In the genomic region with DNA sequence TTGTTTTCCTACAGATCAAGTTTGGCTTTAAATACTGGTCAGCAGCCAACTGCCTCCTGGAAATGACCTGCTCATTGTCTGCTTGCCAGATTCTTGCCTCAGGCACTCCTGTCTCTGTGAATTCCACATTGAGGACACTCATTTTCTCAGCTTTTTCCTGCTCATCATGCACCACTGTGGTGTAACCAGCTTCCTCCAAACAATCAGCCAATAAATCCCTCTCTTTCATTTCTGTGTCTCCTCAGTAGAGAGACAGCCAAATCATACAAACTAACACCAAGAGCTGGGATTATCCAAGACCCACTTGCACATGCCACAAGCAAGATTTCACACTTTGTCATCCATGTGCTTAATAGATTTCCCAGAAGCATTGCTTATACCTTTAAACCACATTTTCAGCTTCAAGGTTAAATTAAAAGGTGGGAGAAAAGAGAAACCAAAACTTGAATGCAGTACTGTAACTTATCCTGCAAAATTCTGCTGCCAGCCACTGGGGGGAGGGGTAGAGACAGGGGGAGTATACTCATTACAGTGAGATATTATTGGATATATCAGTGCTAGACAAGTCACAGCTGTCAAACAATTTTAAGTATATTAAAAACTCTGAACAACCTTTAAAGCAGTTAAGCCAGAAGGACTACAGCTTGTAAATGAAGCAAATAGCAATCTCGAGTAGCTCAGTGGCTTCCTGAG, we compare ENCODE assay signal across 8 cellular contexts.
DNase-seq lines count a peak whose midpoint lies in the region; ATAC-seq, FAIRE-seq and TF ChIP-seq lines count a peak whose summit lies in the region.

No MANE protein-coding gene starts in this region.

- ATAC-seq in GM21381 (IDR thresholded peaks at IDR 0.05; ENCODE audit: unreplicated experiment) (peak; percentile 49), GM21515 (IDR thresholded peaks at IDR 0.05; ENCODE audit: unreplicated experiment) (no peak)

- H3K4me1 Mint-ChIP-seq in CD14-positive monocyte, result peaks cover 37% of the 10 kb centered on the region

- peak overlapping the region; percentile 0 to 83 (median 51) for H3K27ac Mint-ChIP-seq in CD14-positive monocyte

- H3K9me3 Mint-ChIP-seq in CD14-positive monocyte, result no peaks in the 10 kb centered on the region

- TF ChIP-seq CTCF in CD14-positive monocyte (IDR thresholded peaks at IDR 0.05), result peak; percentile 28
- TF ChIP-seq CTCF in astrocyte of the spinal cord (IDR thresholded peaks at IDR 0.05; ENCODE audit: low read depth, low read length), result peak; percentile 31

- peak; percentile 85 for FAIRE-seq in islet of Langerhans (lab: Jason Lieb, UNC)

- peak overlapping the region; percentile 21 to 47 for H3K4me3 Mint-ChIP-seq in CD14-positive monocyte

- peaks cover 5 to 6% of the 10 kb centered on the region in 2 donors for H3K36me3 Mint-ChIP-seq in CD14-positive monocyte

- H3K4me3 ChIP-seq in astrocyte of the spinal cord (ENCODE audit: low read depth, low read length), result peak overlapping the region; percentile 16

- in situ Hi-C loops in astrocyte of the spinal cord (cut with HindIII; ENCODE audit: low sequenced_read_pairs), result no loop called here

- DNase-seq in CD14-positive monocyte (ENCODE audit: low spot score) (no peak), NCI-H82 treated with DMSO at 0.1 percent for 48 hours (lab: John Stamatoyannopoulos, UW; ENCODE audit: unreplicated experiment) (peak; percentile 49), astrocyte of the spinal cord (ENCODE audit: low read depth, low spot score) (peak; percentile 94)
- DNase-seq in stimulated activated CD4-positive, alpha-beta T cell treated with anti-CD3 and anti-CD28 coated beads, Interleukin-2, amount 100 ng/mL, for 4 hours (ENCODE audit: low read depth), result peak; percentile 27
- no peak for DNase-seq in central memory CD4-positive, alpha-beta T cell

- intact Hi-C loops in CD14-positive monocyte (cut with micrococcal nuclease), result no loop called here

- H3K27me3 Mint-ChIP-seq in CD14-positive monocyte (ENCODE audit: low read depth in 3 of 3), result no peaks in the 10 kb centered on the region

Comparison
In these comparisons a context has a peak if more than half of its experiments do, and no peak if none do; other contexts are left out.
1. DNase-seq: peak in NCI-H82 treated with DMSO at 0.1 percent for 48 hours (single experiment), astrocyte of the spinal cord (single experiment) and stimulated activated CD4-positive, alpha-beta T cell treated with anti-CD3 and anti-CD28 coated beads, Interleukin-2, amount 100 ng/mL, for 4 hours (single experiment); none in CD14-positive monocyte (single experiment) and central memory CD4-positive, alpha-beta T cell (single experiment).